1 cellular context compared by ENCODE assay signal in the genomic region with DNA sequence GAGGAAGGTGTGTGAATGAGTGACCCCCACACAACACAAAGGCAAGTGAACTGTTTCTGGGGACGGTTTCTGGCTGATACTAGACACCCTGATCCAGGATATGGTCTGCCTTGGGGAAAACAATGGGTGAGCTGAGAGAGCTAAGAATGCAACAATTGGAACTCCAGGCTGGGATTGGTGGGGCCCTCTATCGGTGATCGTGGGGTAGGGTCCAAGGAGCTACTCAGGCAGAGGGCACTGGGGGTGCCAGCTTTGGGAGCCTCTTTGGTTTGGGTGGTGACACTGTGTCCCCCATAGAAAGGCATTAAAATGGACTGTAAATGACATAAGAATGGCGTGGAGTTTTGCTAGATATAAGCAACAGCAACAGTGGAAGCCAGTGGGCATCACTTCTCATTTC.
TF ChIP-seq lines count a peak whose summit lies in the region.

No MANE protein-coding gene starts in this region.

TF ChIP-seq in Ishikawa, 13 proteins besides CTCF, POLR2A, EP300 and RAD21 (continued from another document):
- TF ChIP-seq, protein P1, sequence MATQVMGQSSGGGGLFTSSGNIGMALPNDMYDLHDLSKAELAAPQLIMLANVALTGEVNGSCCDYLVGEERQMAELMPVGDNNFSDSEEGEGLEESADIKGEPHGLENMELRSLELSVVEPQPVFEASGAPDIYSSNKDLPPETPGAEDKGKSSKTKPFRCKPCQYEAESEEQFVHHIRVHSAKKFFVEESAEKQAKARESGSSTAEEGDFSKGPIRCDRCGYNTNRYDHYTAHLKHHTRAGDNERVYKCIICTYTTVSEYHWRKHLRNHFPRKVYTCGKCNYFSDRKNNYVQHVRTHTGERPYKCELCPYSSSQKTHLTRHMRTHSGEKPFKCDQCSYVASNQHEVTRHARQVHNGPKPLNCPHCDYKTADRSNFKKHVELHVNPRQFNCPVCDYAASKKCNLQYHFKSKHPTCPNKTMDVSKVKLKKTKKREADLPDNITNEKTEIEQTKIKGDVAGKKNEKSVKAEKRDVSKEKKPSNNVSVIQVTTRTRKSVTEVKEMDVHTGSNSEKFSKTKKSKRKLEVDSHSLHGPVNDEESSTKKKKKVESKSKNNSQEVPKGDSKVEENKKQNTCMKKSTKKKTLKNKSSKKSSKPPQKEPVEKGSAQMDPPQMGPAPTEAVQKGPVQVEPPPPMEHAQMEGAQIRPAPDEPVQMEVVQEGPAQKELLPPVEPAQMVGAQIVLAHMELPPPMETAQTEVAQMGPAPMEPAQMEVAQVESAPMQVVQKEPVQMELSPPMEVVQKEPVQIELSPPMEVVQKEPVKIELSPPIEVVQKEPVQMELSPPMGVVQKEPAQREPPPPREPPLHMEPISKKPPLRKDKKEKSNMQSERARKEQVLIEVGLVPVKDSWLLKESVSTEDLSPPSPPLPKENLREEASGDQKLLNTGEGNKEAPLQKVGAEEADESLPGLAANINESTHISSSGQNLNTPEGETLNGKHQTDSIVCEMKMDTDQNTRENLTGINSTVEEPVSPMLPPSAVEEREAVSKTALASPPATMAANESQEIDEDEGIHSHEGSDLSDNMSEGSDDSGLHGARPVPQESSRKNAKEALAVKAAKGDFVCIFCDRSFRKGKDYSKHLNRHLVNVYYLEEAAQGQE (IDR thresholded peaks at IDR 0.05; ENCODE audit: low read depth) = no peak
- TF ChIP-seq, protein P2, sequence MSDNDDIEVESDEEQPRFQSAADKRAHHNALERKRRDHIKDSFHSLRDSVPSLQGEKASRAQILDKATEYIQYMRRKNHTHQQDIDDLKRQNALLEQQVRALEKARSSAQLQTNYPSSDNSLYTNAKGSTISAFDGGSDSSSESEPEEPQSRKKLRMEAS (IDR thresholded peaks at IDR 0.05) = no peak
- no peak for TF ChIP-seq NFIC (IDR thresholded peaks at IDR 0.05)
- no peak for TF ChIP-seq TAF1 (IDR thresholded peaks at IDR 0.05; ENCODE audit: low read depth)
- no peak for TF ChIP-seq EGR1 (IDR thresholded peaks at IDR 0.05)
